ENCODE assay signal across 8 cellular contexts in genomic region chr19:52570005-52570861, GRCh38. TPM values are rescaled to one million over a fixed set of nuclear protein-coding genes. Genes with fewer than 3 reads are reported as not detected.
A peak's percentile ranks its signal among the peaks of the same experiment; 100 is the strongest.
DNase-seq lines count a peak whose midpoint lies in the region; ATAC-seq and TF ChIP-seq lines count a peak whose summit lies in the region.

Gene ZNF701 (plus strand): TSS chr19:52570287. CDS start chr19:52574148, 3,861 bp downstream.

- H3K4me1 Mint-ChIP-seq in CD8-positive, alpha-beta T cell (ENCODE audit: low read depth), result peaks cover 42% of the 10 kb centered on the region
- peaks cover 41% of the 10 kb centered on the region for H3K4me1 Mint-ChIP-seq in stimulated activated naive CD8-positive, alpha-beta T cell treated with anti-CD3 and anti-CD28 coated beads, Interleukin-15, amount 100 ng/mL, for 72 hours

- peak within 1 kb of the TSS; percentile 95 for H3K4me2 ChIP-seq in neural cell (ENCODE audit: low read length)

- peak within 1 kb of the TSS; percentile 90 for H3K4me3 Mint-ChIP-seq in CD8-positive, alpha-beta T cell
- peak within 1 kb of the TSS; percentile 91 to 98 for H3K4me3 Mint-ChIP-seq in stimulated activated naive CD8-positive, alpha-beta T cell treated with anti-CD3 and anti-CD28 coated beads, Interleukin-15, amount 100 ng/mL, for 72 hours

- H3K4me1 ChIP-seq in CD8-positive, alpha-beta T cell (ENCODE audit: insufficient read depth, low read length), result peaks cover 12% of the 10 kb centered on the region

- peak within 1 kb of the TSS; percentile 77 for H3K27ac ChIP-seq in CD8-positive, alpha-beta T cell (ENCODE audit: low read depth, low read length)
- peak within 1 kb of the TSS; percentile 67 for H3K27ac ChIP-seq in neural cell (ENCODE audit: low read length)

- no peaks in the 10 kb centered on the region for H3K9me2 ChIP-seq in neural cell (ENCODE audit: insufficient read depth, low read length)

- intact Hi-C loops in CD8-positive, alpha-beta T cell (cut with DNase I, micrococcal nuclease), result loop anchor here (1.0 to 5.0 kb wide), 11 partner anchors 31 to 431 kb away; partner anchors contain the start of genes ZNF480 (in 2 of the 2), ZNF528 (in 2 of the 2), ZNF808 (in 2 of the 2) and ZNF83 (in 2 of the 2)

- H3K9ac ChIP-seq in neural cell (ENCODE audit: low read length), result peak within 1 kb of the TSS; percentile 63

- peak within 1 kb of the TSS; percentile 78 for H2AFZ ChIP-seq in neural cell (ENCODE audit: low read depth, low read length)

- CTCF ChIA-PET in CD8-positive, alpha-beta T cell (lab: Charles Lee), result no interaction called here

- TF ChIP-seq EP300 in neural cell (conservative IDR thresholded peaks at IDR 0.05; ENCODE audit: poor library complexity, severe bottlenecking), result no peak

- peak; percentile 21 for TF ChIP-seq RAD21 in neural cell (conservative IDR thresholded peaks at IDR 0.05)

- H3K36me3 Mint-ChIP-seq in CD8-positive, alpha-beta T cell, result peaks cover 59% of the 10 kb centered on the region

- peaks cover 10% of the 10 kb centered on the region for H3K9me3 Mint-ChIP-seq in CD8-positive, alpha-beta T cell
- H3K9me3 Mint-ChIP-seq in stimulated activated naive CD8-positive, alpha-beta T cell treated with anti-CD3 and anti-CD28 coated beads, Interleukin-15, amount 100 ng/mL, for 72 hours, result peaks cover 26 to 38% of the 10 kb centered on the region in 2 donors

- H3K79me2 ChIP-seq in neural cell (replicated peaks; ENCODE audit: insufficient read depth, low read length), result no peaks in the 10 kb centered on the region

- peak within 1 kb of the TSS; percentile 93 for H3K27ac Mint-ChIP-seq in CD8-positive, alpha-beta T cell
- H3K27ac Mint-ChIP-seq in stimulated activated naive CD8-positive, alpha-beta T cell treated with anti-CD3 and anti-CD28 coated beads, Interleukin-15, amount 100 ng/mL, for 72 hours, result peak within 1 kb of the TSS; percentile 98

- peak; percentile 98 for ATAC-seq in CD8-positive, alpha-beta T cell
- ATAC-seq in stimulated activated naive CD8-positive, alpha-beta T cell treated with anti-CD3 and anti-CD28 coated beads, Interleukin-15, amount 100 ng/mL, for 72 hours, result peak; percentile 98

- H3K36me3 ChIP-seq in CD8-positive, alpha-beta T cell (ENCODE audit: insufficient read depth, low read length), result peaks cover 11% of the 10 kb centered on the region
- no peaks in the 10 kb centered on the region for H3K36me3 ChIP-seq in neural cell (ENCODE audit: insufficient read depth, low read length)

- peak; percentile 93 to 97 (median 95) for DNase-seq in CD8-positive, alpha-beta T cell
- DNase-seq in GM20000 (ENCODE audit: low spot score), result peak; percentile 89
- DNase-seq in HUDEP-2 (lab: John Stamatoyannopoulos, UW; ENCODE audit: unreplicated experiment in 76 of 76), result peak in 74 of 76 experiments; percentile 7 to 96 (median 86)
- peak; percentile 76 for DNase-seq in RPMI8226
- DNase-seq in activated gamma-delta T cell (lab: John Stamatoyannopoulos, UW), result peak; percentile 84
- DNase-seq in fibroblast of villous mesenchyme (ENCODE audit: low read depth), result peak; percentile 94
- DNase-seq in stimulated activated naive CD8-positive, alpha-beta T cell treated with anti-CD3 and anti-CD28 coated beads, Interleukin-15, amount 100 ng/mL, for 72 hours, result peak; percentile 96

- TF ChIP-seq CTCF in CD8-positive, alpha-beta T cell (IDR thresholded peaks at IDR 0.05), result peak; percentile 30
- TF ChIP-seq CTCF in GM20000 (IDR thresholded peaks at IDR 0.05; ENCODE audit: extremely low read depth, missing control alignments) (no peak), fibroblast of villous mesenchyme (IDR thresholded peaks at IDR 0.05; ENCODE audit: insufficient read depth, low read depth, low read length) (peak; percentile 37), neural cell (IDR thresholded peaks at IDR 0.05; ENCODE audit: poor library complexity, severe bottlenecking) (peak; percentile 43)

- POLR2A ChIA-PET in CD8-positive, alpha-beta T cell (lab: Charles Lee), result no interaction called here

- H3F3A ChIP-seq in neural cell (ENCODE audit: insufficient read depth, low read length, poor library complexity, severe bottlenecking), result peaks cover 4% of the 10 kb centered on the region

- H3K27me3 ChIP-seq in CD8-positive, alpha-beta T cell (ENCODE audit: insufficient read depth, low read length), result no peaks in the 10 kb centered on the region
- no peaks in the 10 kb centered on the region for H3K27me3 ChIP-seq in neural cell (ENCODE audit: insufficient read depth, low read depth, low read length)

- H3K27me3 Mint-ChIP-seq in CD8-positive, alpha-beta T cell (ENCODE audit: low read depth), result no peaks in the 10 kb centered on the region
- no peaks in the 10 kb centered on the region for H3K27me3 Mint-ChIP-seq in stimulated activated naive CD8-positive, alpha-beta T cell treated with anti-CD3 and anti-CD28 coated beads, Interleukin-15, amount 100 ng/mL, for 72 hours

- no peaks in the 10 kb centered on the region for H4K20me1 ChIP-seq in neural cell (ENCODE audit: insufficient read depth)

- peaks cover 16% of the 10 kb centered on the region for H3K9me3 ChIP-seq in CD8-positive, alpha-beta T cell (ENCODE audit: low read length)
- H3K9me3 ChIP-seq in neural cell (ENCODE audit: low read length), result no peaks in the 10 kb centered on the region

- H3K4me3 ChIP-seq in CD8-positive, alpha-beta T cell (ENCODE audit: low read depth, low read length), result peak within 1 kb of the TSS; percentile 81
- peak within 1 kb of the TSS; percentile 99 for H3K4me3 ChIP-seq in fibroblast of villous mesenchyme (ENCODE audit: low read depth, low read length)
- H3K4me3 ChIP-seq in neural cell (ENCODE audit: low read length), result peak within 1 kb of the TSS; percentile 93

TF ChIP-seq in neural cell, 6 proteins besides CTCF, POLR2A, EP300 and RAD21:
- TF ChIP-seq EZH2 (IDR thresholded peaks at IDR 0.05; ENCODE audit: borderline replicate concordance, insufficient read depth, low read length, poor library complexity, severe bottlenecking) (no peak), REST (IDR thresholded peaks at IDR 0.05; ENCODE audit: borderline replicate concordance) (peak; percentile 8), POLR2AphosphoS5 (IDR thresholded peaks at IDR 0.05) (peak; percentile 88), MXI1 (conservative IDR thresholded peaks at IDR 0.05; ENCODE audit: poor library complexity, severe bottlenecking) (peak; percentile 89), TAF1 (IDR thresholded peaks at IDR 0.05; ENCODE audit: low read depth) (no peak), SMC3 (conservative IDR thresholded peaks at IDR 0.05; ENCODE audit: poor library complexity) (peak; percentile 11)

RNA-seq across cellular contexts. Expression of gene ZNF701, which starts in this region (rescaled TPM):
- 10 to 100 TPM; 11.2 to 11.9 TPM for total RNA-seq in CD8-positive, alpha-beta T cell
- 10.6 and 17.7 TPM in 2 replicates for total RNA-seq in fibroblast of villous mesenchyme
- polyA plus RNA-seq in neural cell, result 8.0 and 8.1 TPM in 2 replicates
- 26.1 and 29.8 TPM in 2 replicates for polyA minus RNA-seq in neural cell

Comparison
In these comparisons a context has a peak if more than half of its experiments do, and no peak if none do; other contexts are left out.
1. Peak in every context shown above with its lines: DNase-seq, ATAC-seq, H3K4me3 ChIP-seq and H3K27ac ChIP-seq.